14 cellular contexts compared by ENCODE assay signal in the genomic region with DNA sequence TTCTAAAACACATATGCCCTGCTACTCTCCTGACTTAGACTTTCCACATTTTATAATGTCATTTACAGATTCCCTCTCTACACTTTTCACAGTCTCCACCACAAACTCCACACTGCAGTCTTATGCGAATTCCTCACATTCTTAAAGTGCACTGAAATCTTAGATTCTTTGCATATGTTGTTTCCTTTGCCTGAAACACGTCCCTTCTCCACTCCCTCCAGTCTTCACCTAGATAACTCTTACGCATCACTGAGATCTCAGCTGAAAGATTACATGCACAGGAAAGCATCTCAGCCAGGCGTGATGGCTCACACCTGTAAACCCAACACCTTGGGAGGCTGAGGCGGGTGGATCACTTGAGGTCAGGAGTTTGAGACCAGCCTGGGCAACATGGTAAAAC. TPM values are rescaled to one million over a fixed set of nuclear protein-coding genes. Genes with fewer than 3 reads are reported as not detected.
DNase-seq lines count a peak whose midpoint lies in the region; ATAC-seq and TF ChIP-seq lines count a peak whose summit lies in the region.
"Had no signal": no experiment of that assay in that cellular context is flagged by ENCODE, and none has a peak within 500 bp of the region (broad histone marks: within the 10 kb centered on the region; RNA-seq: fewer than 3 reads in every experiment).

No MANE protein-coding gene starts in this region.

- no peaks in the 10 kb centered on the region for H3K9me3 ChIP-seq in left ventricle myocardium inferior (replicated peaks)

- H3K27ac Mint-ChIP-seq in HFFc6 (no peak overlapping the region; the same call in 1 of the 2 replicates), mesothelial cell of epicardium (peak overlapping the region; percentile 67)
- H3K27ac Mint-ChIP-seq: T-helper 1 cell treated with Interleukin-12 subunit alpha and Interleukin-12 subunit beta and Interleukin-4 antibody, amounts not matched to agents 30 μg/mL and 1 μg/mL, for 36 hours had no signal

- DNase-seq in AG09309 (ENCODE audit: low read depth), result peak; percentile 20
- peak; percentile 44 for DNase-seq in HFFc6
- peak; percentile 31 for DNase-seq in brain microvascular endothelial cell
- no peak for DNase-seq in mesothelial cell of epicardium (ENCODE audit: low spot score in 2 of 2, unreplicated experiment in 2 of 2)
- DNase-seq in GM10266 (ENCODE audit: extremely low spot score), result no peak
- DNase-seq in left ventricle myocardium inferior, result no peak
- DNase-seq in KG1 (lab: John Stamatoyannopoulos, UW), result no peak
- DNase-seq: erythroblast, KBM-7, NCI-H187 treated with DMSO at 0.1 percent for 48 hours had no signal

- H3K4me3 ChIP-seq in AG09309 (ENCODE audit: control insufficient read depth, low read depth, low read length) (no peak overlapping the region), brain microvascular endothelial cell (ENCODE audit: low read depth, low read length) (no peak overlapping the region), left ventricle myocardium inferior (no peak overlapping the region)

- H3K4me1 Mint-ChIP-seq in HFFc6 (ENCODE audit: low read depth), result peaks cover 22% of the 10 kb centered on the region
- H3K4me1 Mint-ChIP-seq in mesothelial cell of epicardium, result peaks cover 12% of the 10 kb centered on the region

- H3K27me3 Mint-ChIP-seq in HFFc6 (ENCODE audit: insufficient read depth), result peaks cover 9% of the 10 kb centered on the region
- peaks cover 29% of the 10 kb centered on the region for H3K27me3 Mint-ChIP-seq in mesothelial cell of epicardium (ENCODE audit: low read depth)

- ATAC-seq in HG03175 (IDR thresholded peaks at IDR 0.05; ENCODE audit: unreplicated experiment), result no peak
- ATAC-seq: HCT116 had no signal

- in situ Hi-C loops in brain microvascular endothelial cell (cut with HindIII; ENCODE audit: low pct_ligation_motif_present, low sequenced_read_pairs), result no loop called here

- H3K27ac ChIP-seq in brain microvascular endothelial cell, result no peak overlapping the region
- no peak overlapping the region for H3K27ac ChIP-seq in left ventricle myocardium inferior (replicated peaks)

- H3K36me3 ChIP-seq in brain microvascular endothelial cell (replicated peaks) (no peaks in the 10 kb centered on the region), left ventricle myocardium inferior (no peaks in the 10 kb centered on the region)

- peaks cover 10% of the 10 kb centered on the region for H3K4me1 ChIP-seq in left ventricle myocardium inferior

- no peak overlapping the region for H3K4me3 Mint-ChIP-seq in HFFc6
- no peak overlapping the region for H3K4me3 Mint-ChIP-seq in mesothelial cell of epicardium
- H3K4me3 Mint-ChIP-seq: T-helper 1 cell treated with Interleukin-12 subunit alpha and Interleukin-12 subunit beta and Interleukin-4 antibody, amounts not matched to agents 30 μg/mL and 1 μg/mL, for 36 hours had no signal

- intact Hi-C loops in left ventricle myocardium inferior (cut with micrococcal nuclease), result no loop called here

- TF ChIP-seq CTCF in AG09309 (IDR thresholded peaks at IDR 0.05; ENCODE audit: control insufficient read depth, insufficient read depth, low read depth, low read length, missing control alignments), result no peak
- no peak for TF ChIP-seq CTCF in HFFc6 (IDR thresholded peaks at IDR 0.05)
- no peak for TF ChIP-seq CTCF in brain microvascular endothelial cell (IDR thresholded peaks at IDR 0.05; ENCODE audit: low read depth, low read length, missing control alignments)
- TF ChIP-seq CTCF in mesothelial cell of epicardium (IDR thresholded peaks at IDR 0.05; ENCODE audit: unreplicated experiment), result no peak
- TF ChIP-seq CTCF in GM10266 (IDR thresholded peaks at IDR 0.05; ENCODE audit: control insufficient read depth, insufficient read depth, low read depth, missing control alignments), result no peak
- TF ChIP-seq CTCF in left ventricle myocardium inferior (IDR thresholded peaks at IDR 0.05; ENCODE audit: borderline replicate concordance), result no peak

- H3K36me3 Mint-ChIP-seq in HFFc6 (ENCODE audit: low read depth) (peaks cover 4% of the 10 kb centered on the region), mesothelial cell of epicardium (no peaks in the 10 kb centered on the region)

- H3K27me3 ChIP-seq in brain microvascular endothelial cell (replicated peaks), result no peaks in the 10 kb centered on the region
- peaks cover 47% of the 10 kb centered on the region for H3K27me3 ChIP-seq in left ventricle myocardium inferior (ENCODE audit: low read depth)

- H3K9me3 Mint-ChIP-seq in HFFc6, result no peaks in the 10 kb centered on the region
- no peaks in the 10 kb centered on the region for H3K9me3 Mint-ChIP-seq in mesothelial cell of epicardium
- H3K9me3 Mint-ChIP-seq: T-helper 1 cell treated with Interleukin-12 subunit alpha and Interleukin-12 subunit beta and Interleukin-4 antibody, amounts not matched to agents 30 μg/mL and 1 μg/mL, for 36 hours had no signal

RNA-seq across cellular contexts. Expression of gene ARHGAP9, which starts 3.8 kb away (rescaled TPM):
- total RNA-seq in HFFc6 (2021; fragmentation: NEBNext Ultra II Directional; extraction: Animal tissue kit (Norgen Biotek cat#: 25700)), result under 1 TPM in 5 of 6 experiments, not detected in 1; 0.11 to 0.85 (median 0.21) TPM
- total RNA-seq in mesothelial cell of epicardium (0.90 to 1.1 TPM in 2 of 3 replicates, not detected in the other), left ventricle myocardium inferior (4.2 TPM)

RNA-seq across cellular contexts. Expression of gene MARS1, which starts 4.4 kb away (rescaled TPM):
- total RNA-seq in HFFc6 (2021; fragmentation: NEBNext Ultra II Directional; extraction: Animal tissue kit (Norgen Biotek cat#: 25700)), result 100 to 1,000 TPM; 179 to 207 (median 193) TPM
- total RNA-seq in mesothelial cell of epicardium (163 to 192 TPM (median 177 TPM) in 3 replicates), left ventricle myocardium inferior (73.1 TPM)

RNA-seq across cellular contexts. Expression of gene GLI1, which starts 23.9 kb away (rescaled TPM):
- total RNA-seq in HFFc6 (2021; fragmentation: NEBNext Ultra II Directional; extraction: Animal tissue kit (Norgen Biotek cat#: 25700)), result 1 to 10 TPM; 3.9 to 5.8 (median 4.6) TPM
- total RNA-seq in mesothelial cell of epicardium, result 6.0 to 10.1 TPM (median 8.4 TPM) in 3 replicates
- 0.93 TPM for total RNA-seq in left ventricle myocardium inferior

RNA-seq across cellular contexts. Expression of gene INHBE, which starts 28.4 kb away (rescaled TPM):
- total RNA-seq in HFFc6 (2021; fragmentation: NEBNext Ultra II Directional; extraction: Animal tissue kit (Norgen Biotek cat#: 25700)), result under 1 TPM in 5 of 6 experiments, not detected in 1; 0.12 to 0.34 (median 0.18) TPM
- total RNA-seq in mesothelial cell of epicardium (0.09 TPM in 1 of 3 replicates, not detected in the others), left ventricle myocardium inferior (not detected)
- total RNA-seq: aorta had no signal

RNA-seq across cellular contexts. Expression of gene DDIT3, which starts 36.8 kb away (rescaled TPM):
- total RNA-seq in HFFc6 (2021; fragmentation: NEBNext Ultra II Directional; extraction: Animal tissue kit (Norgen Biotek cat#: 25700)), result 10 to 100 TPM in 4 of 6 experiments, 1 to 10 TPM in 2; 9.4 to 10.8 (median 10.2) TPM
- total RNA-seq in mesothelial cell of epicardium (15.6 to 18.6 TPM (median 17.2 TPM) in 3 replicates), left ventricle myocardium inferior (20.4 TPM)

Comparison
In these comparisons a context has a peak if more than half of its experiments do, and no peak if none do; other contexts are left out.
1. DNase-seq: peak in AG09309 (single experiment), HFFc6 (single experiment) and brain microvascular endothelial cell (single experiment); none in mesothelial cell of epicardium (0 of 2), GM10266 (single experiment), left ventricle myocardium inferior (single experiment) and KG1 (single experiment).